ENCODE assay signal across 1 cellular context in the genomic region with DNA sequence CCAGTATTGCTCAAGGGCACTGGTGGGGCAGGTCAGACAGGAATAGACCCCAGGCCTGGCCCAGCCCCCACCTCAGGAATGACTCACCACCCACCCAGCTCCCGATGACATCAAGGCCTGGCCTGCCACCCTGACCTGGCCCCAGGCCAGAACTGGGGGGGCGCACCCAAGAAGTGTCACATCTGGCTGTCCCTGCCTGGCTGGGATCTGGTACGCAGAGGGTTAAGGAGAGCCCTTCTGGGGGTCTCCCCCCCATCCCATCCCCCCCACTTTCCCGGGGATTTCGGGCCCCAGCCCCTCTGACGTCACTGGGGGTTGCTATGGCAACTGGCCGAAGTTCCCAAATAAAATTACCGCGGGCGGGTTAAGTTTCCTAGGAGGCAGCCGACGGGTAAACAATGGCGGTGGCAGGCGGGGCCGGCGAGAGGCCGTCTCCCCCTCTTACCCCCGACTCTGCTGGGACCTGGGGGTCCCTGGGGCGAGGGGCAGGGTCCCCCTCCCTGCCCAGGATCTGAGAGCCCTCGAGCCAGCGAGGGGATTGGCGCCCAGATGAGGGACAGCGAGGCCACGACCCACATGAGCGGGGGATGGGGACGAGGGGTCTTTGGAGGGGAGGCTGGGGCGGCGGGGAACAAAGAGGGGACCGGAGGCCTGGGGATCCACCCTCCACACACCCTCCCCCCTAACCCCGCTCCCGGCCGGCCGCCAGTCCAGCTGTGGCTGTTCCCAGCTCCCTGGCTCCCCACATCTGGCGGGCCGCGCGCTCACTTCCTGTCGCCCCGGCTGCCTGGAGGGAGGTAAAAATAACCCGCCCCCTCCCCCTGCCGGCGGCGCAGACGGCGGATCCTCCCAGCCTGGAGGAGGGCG.
A peak's percentile ranks its signal among the peaks of the same experiment; 100 is the strongest.
TF ChIP-seq lines count a peak whose summit lies in the region.

No MANE protein-coding gene starts in this region.

TF ChIP-seq in HCT116, 20 proteins besides CTCF, POLR2A, EP300 and RAD21 (continued from another document):
- TF ChIP-seq, protein P1, sequence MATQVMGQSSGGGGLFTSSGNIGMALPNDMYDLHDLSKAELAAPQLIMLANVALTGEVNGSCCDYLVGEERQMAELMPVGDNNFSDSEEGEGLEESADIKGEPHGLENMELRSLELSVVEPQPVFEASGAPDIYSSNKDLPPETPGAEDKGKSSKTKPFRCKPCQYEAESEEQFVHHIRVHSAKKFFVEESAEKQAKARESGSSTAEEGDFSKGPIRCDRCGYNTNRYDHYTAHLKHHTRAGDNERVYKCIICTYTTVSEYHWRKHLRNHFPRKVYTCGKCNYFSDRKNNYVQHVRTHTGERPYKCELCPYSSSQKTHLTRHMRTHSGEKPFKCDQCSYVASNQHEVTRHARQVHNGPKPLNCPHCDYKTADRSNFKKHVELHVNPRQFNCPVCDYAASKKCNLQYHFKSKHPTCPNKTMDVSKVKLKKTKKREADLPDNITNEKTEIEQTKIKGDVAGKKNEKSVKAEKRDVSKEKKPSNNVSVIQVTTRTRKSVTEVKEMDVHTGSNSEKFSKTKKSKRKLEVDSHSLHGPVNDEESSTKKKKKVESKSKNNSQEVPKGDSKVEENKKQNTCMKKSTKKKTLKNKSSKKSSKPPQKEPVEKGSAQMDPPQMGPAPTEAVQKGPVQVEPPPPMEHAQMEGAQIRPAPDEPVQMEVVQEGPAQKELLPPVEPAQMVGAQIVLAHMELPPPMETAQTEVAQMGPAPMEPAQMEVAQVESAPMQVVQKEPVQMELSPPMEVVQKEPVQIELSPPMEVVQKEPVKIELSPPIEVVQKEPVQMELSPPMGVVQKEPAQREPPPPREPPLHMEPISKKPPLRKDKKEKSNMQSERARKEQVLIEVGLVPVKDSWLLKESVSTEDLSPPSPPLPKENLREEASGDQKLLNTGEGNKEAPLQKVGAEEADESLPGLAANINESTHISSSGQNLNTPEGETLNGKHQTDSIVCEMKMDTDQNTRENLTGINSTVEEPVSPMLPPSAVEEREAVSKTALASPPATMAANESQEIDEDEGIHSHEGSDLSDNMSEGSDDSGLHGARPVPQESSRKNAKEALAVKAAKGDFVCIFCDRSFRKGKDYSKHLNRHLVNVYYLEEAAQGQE (IDR thresholded peaks at IDR 0.05; ENCODE audit: low read depth), result no peak
- TF ChIP-seq SP1 (IDR thresholded peaks at IDR 0.05; ENCODE audit: low read depth), result no peak
- TF ChIP-seq, protein P2, sequence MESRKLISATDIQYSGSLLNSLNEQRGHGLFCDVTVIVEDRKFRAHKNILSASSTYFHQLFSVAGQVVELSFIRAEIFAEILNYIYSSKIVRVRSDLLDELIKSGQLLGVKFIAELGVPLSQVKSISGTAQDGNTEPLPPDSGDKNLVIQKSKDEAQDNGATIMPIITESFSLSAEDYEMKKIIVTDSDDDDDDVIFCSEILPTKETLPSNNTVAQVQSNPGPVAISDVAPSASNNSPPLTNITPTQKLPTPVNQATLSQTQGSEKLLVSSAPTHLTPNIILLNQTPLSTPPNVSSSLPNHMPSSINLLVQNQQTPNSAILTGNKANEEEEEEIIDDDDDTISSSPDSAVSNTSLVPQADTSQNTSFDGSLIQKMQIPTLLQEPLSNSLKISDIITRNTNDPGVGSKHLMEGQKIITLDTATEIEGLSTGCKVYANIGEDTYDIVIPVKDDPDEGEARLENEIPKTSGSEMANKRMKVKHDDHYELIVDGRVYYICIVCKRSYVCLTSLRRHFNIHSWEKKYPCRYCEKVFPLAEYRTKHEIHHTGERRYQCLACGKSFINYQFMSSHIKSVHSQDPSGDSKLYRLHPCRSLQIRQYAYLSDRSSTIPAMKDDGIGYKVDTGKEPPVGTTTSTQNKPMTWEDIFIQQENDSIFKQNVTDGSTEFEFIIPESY (IDR thresholded peaks at IDR 0.05; ENCODE audit: extremely low read depth, insufficient replicate concordance, low read length), result peak; percentile 51
- TF ChIP-seq POLR2AphosphoS5 (IDR thresholded peaks at IDR 0.05; ENCODE audit: low read depth, low read length), result peak; percentile 69
- TF ChIP-seq EGR1 (IDR thresholded peaks at IDR 0.05; ENCODE audit: low read depth), result no peak
- no peak for TF ChIP-seq EZH2 (IDR thresholded peaks at IDR 0.05)
- no peak for TF ChIP-seq SIN3A (IDR thresholded peaks at IDR 0.05; ENCODE audit: low read depth)
- TF ChIP-seq ZNF274 (IDR thresholded peaks at IDR 0.05; ENCODE audit: low read depth, low read length), result no peak
- TF ChIP-seq ZFX (IDR thresholded peaks at IDR 0.05), result no peak
